Comparison of ENCODE assay signal across 8 cellular contexts in the genomic region with DNA sequence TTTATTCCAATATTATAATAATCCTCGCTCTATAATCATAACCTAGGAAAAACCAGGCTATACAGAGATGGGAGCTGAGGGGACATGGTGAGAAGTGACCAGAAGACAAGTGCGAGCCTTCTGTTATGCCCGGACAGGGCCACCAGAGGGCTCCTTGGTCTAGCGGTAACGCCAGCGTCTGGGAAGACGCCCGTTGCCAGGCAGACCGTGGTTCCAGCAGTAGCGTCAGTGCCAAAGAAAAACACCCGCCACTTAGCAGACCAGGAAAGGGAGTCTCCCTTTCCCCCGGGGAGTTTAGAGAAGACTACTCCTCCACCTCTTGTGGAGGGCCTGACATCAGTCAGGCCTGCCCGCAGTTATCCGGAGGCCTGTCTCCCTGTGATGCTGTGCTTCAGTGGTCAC. TPM values are rescaled to one million over a fixed set of nuclear protein-coding genes. Genes with fewer than 3 reads are reported as not detected.
A peak's percentile ranks its signal among the peaks of the same experiment; 100 is the strongest.
DNase-seq lines count a peak whose midpoint lies in the region; ATAC-seq, FAIRE-seq and TF ChIP-seq lines count a peak whose summit lies in the region.
"Not testable (repeated sequence)": the region's sequence is repeated elsewhere in the genome, so short reads cannot be mapped to it uniquely, and the experiment has no call there.

No MANE protein-coding gene starts in this region.

- not testable (repeated sequence) for H3K36me3 ChIP-seq in adipocyte (ENCODE audit: control insufficient read depth, insufficient read depth, low read length, severe bottlenecking); esophagus squamous epithelium; HepG2 (replicated peaks in 1 of 2; ENCODE audit: control insufficient read depth in 1 of 2, insufficient read depth in 2 of 2, low read length in 2 of 2); gastrocnemius medialis

- H3K9me3 ChIP-seq in adipocyte (ENCODE audit: control insufficient read depth, low read length); esophagus squamous epithelium; HepG2 (ENCODE audit: low read length); gastrocnemius medialis: not testable (repeated sequence)

- not testable (repeated sequence) for H3K79me2 ChIP-seq in HepG2 (ENCODE audit: insufficient read depth, low read length)

- intact Hi-C loops in esophagus squamous epithelium (cut with DNase I), result not testable (repeated sequence)
- intact Hi-C loops in HepG2 (cut with micrococcal nuclease; ENCODE audit: unreplicated experiment) (loop anchor here (2.0 to 10.0 kb wide), 2 partner anchors 42 to 1118 kb away; no protein-coding TSS in a partner anchor), gastrocnemius medialis (cut with DNase I; ENCODE audit: low total_unique reads) (loop anchor here (1.0 to 2.0 kb wide), 2 partner anchors 41 to 76 kb away; no protein-coding TSS in a partner anchor)

- not testable (repeated sequence) for TF ChIP-seq EP300 in HepG2 (IDR thresholded peaks at IDR 0.05; ENCODE audit: low read depth in 2 of 2, low read length in 2 of 2); HepG2 (CRISPR knock-in tag; IDR thresholded peaks at IDR 0.05; ENCODE audit: borderline replicate concordance)

- peak; percentile 62 for DNase-seq in Ammon's horn (ENCODE audit: low spot score)
- peak; percentile 22 for DNase-seq in NCI-H128 (lab: John Stamatoyannopoulos, UW; ENCODE audit: unreplicated experiment)
- DNase-seq in SHP77 treated with DMSO at 0.1 percent for 48 hours (lab: John Stamatoyannopoulos, UW), result peak; percentile 26
- peak; percentile 66 for DNase-seq in adipocyte (ENCODE audit: low read depth)
- not testable (repeated sequence) for DNase-seq in esophagus squamous epithelium (lab: John Stamatoyannopoulos, UW); HepG2 (ENCODE audit: low spot score)
- peak in 1 of 2 donors; percentile 56 for DNase-seq in gastrocnemius medialis

- in situ Hi-C loops in HepG2 (cut with HindIII; ENCODE audit: extremely low pct_ligation_motif_present, low pct_unique_long_range_greater_than_20kb), result not testable (repeated sequence)
- in situ Hi-C loops in gastrocnemius medialis (cut with MboI; ENCODE audit: low sequenced_read_pairs in 4 of 4), result loop anchor here in 2 of 4 donors (5.0 kb wide), 1 partner anchor 39 kb away; no protein-coding TSS in a partner anchor

- not testable (repeated sequence) for H3K27me3 ChIP-seq in adipocyte (replicated peaks; ENCODE audit: control insufficient read depth, insufficient read depth, low read length); esophagus squamous epithelium; HepG2 (ENCODE audit: control insufficient read depth in 1 of 2, insufficient read depth in 2 of 2, low read length in 2 of 2); gastrocnemius medialis

- H4K20me1 ChIP-seq in HepG2 (ENCODE audit: insufficient read depth, low read length), result not testable (repeated sequence)

- not testable (repeated sequence) for H3K4me3 ChIP-seq in adipocyte (ENCODE audit: low read length); HepG2 (replicated peaks in 1 of 3; ENCODE audit: insufficient read depth in 1 of 3, low read depth in 2 of 3, low read length in 3 of 3); gastrocnemius medialis
- H3K4me3 ChIP-seq in esophagus squamous epithelium, result peak overlapping the region in 1 of 4 donors; percentile 34

- TF ChIP-seq POLR2A in esophagus squamous epithelium (IDR thresholded peaks at IDR 0.05); HepG2 (IDR thresholded peaks at IDR 0.05; ENCODE audit: insufficient read depth in 1 of 2, low read depth in 2 of 2, low read length in 2 of 2); gastrocnemius medialis (IDR thresholded peaks at IDR 0.05): not testable (repeated sequence)

- ATAC-seq in HepG2, gastrocnemius medialis: not testable (repeated sequence)

- H3K9ac ChIP-seq in adipocyte (ENCODE audit: low read length); HepG2 (ENCODE audit: insufficient read depth, low read depth, low read length): not testable (repeated sequence)

- H3K27ac ChIP-seq in esophagus squamous epithelium, result peak overlapping the region in 2 of 4 donors; percentile 31 to 89
- H3K27ac ChIP-seq in HepG2 (ENCODE audit: extremely low read length, insufficient read depth, low read length); gastrocnemius medialis: not testable (repeated sequence)

- H3K4me1 ChIP-seq in adipocyte (ENCODE audit: control insufficient read depth, insufficient read depth, low read length), result peaks cover 21% of the 10 kb centered on the region
- peaks cover 33 to 86% (median 50%) of the 10 kb centered on the region in 3 donors for H3K4me1 ChIP-seq in esophagus squamous epithelium
- H3K4me1 ChIP-seq in HepG2 (ENCODE audit: insufficient read depth, low read length), result peaks cover 47% of the 10 kb centered on the region
- H3K4me1 ChIP-seq in gastrocnemius medialis, result not testable (repeated sequence)

- not testable (repeated sequence) for FAIRE-seq in HepG2 (lab: Jason Lieb, UNC)

- CTCF ChIA-PET in HepG2 (lab: Yijun Ruan, JAX; ENCODE audit: low intra/inter-chr PET ratio, low total read pairs), result interaction anchor here (1.2 to 1.6 kb wide), 2 partner anchors 41 to 52 kb away, joined by 3 to 14 read pairs; no protein-coding TSS in a partner anchor

- WGBS in esophagus squamous epithelium, 2 donors, result 6 to 9% methylated on average over 9 to 14 of the region's 14 CpGs
- WGBS in HepG2 (ENCODE audit: low lambda C conversion rate), result 19% methylated on average over 9 of the region's 14 CpGs

- POLR2A ChIA-PET in HepG2 (lab: Yijun Ruan, JAX), result interaction anchor here (3.6 kb wide), 1 partner anchor 30 kb away, joined by 21 read pairs; a partner anchor contains a TSS

- not testable (repeated sequence) for BruUV-seq in HepG2 (replicated peaks; lab: Mats Ljungman, UMichigan)

- peak; percentile 83 for TF ChIP-seq RAD21 in HepG2 (CRISPR knock-in tag; IDR thresholded peaks at IDR 0.05)

- not testable (repeated sequence) for H2AFZ ChIP-seq in HepG2 (ENCODE audit: low read length)

- 0 out of 2 replicates have a peak overlapping the region, but pooled peaks have one; percentile 18 for H3K4me2 ChIP-seq in HepG2 (ENCODE audit: low read depth, low read length)

- peak; percentile 60 for TF ChIP-seq CTCF in GM12874 (IDR thresholded peaks at IDR 0.05; ENCODE audit: insufficient read depth, low read depth, low read length)
- TF ChIP-seq CTCF in esophagus squamous epithelium (IDR thresholded peaks at IDR 0.05), result peak; percentile 47 to 94 (median 92)
- TF ChIP-seq CTCF in HepG2 (CRISPR knock-in tag; IDR thresholded peaks at IDR 0.05), result peak; percentile 78
- peak; percentile 71 to 84 (median 79) for TF ChIP-seq CTCF in gastrocnemius medialis (IDR thresholded peaks at IDR 0.05 in 4 of 5, conservative IDR thresholded peaks at IDR 0.05 in 1 of 5)

RNA-seq across cellular contexts. Expression of a gene that starts 30.5 kb away (rescaled TPM):
- total RNA-seq in esophagus squamous epithelium, result 10 to 100 TPM; 23.5 to 50.7 (median 39.0) TPM
- total RNA-seq in HepG2 (2016; rRNA removed; fragmentation: Illumina TruSeq; extraction: Trizol), result 33.0 and 43.2 TPM in 2 replicates
- 11.5 and 12.1 TPM in 2 replicates for total RNA-seq in HepG2 (2016; cell fraction: cytosol; rRNA removed; fragmentation: Illumina TruSeq; extraction: Trizol; ENCODE audit: low read depth)
- 34.5 and 39.6 TPM in 2 replicates for total RNA-seq in HepG2 (2016; cell fraction: insoluble cytoplasmic fraction; rRNA removed; fragmentation: Illumina TruSeq; extraction: Trizol)
- total RNA-seq in HepG2 (2016; cell fraction: membrane; rRNA removed; fragmentation: Illumina TruSeq; extraction: Trizol), result 19.5 and 22.7 TPM in 2 replicates
- 16.0 and 18.3 TPM in 2 replicates for total RNA-seq in HepG2 (2016; cell fraction: nucleus; rRNA removed; fragmentation: Illumina TruSeq; extraction: Trizol)
- polyA plus RNA-seq in HepG2 (2011; rRNA removed), result 47.6 and 55.8 TPM in 2 replicates
- 41.0 and 59.2 TPM in 2 replicates for polyA plus RNA-seq in HepG2 (2011; cell fraction: cytosol; rRNA removed)
- polyA plus RNA-seq in HepG2 (2011; cell fraction: nucleus; rRNA removed), result 29.4 and 30.1 TPM in 2 replicates
- 30.1 and 36.4 TPM in 2 replicates for polyA plus RNA-seq in HepG2 (2012)
- 25.5 and 27.1 TPM in 2 replicates for polyA plus RNA-seq in HepG2 (2016; cell fraction: cytosol; fragmentation: Illumina TruSeq; extraction: Trizol; ENCODE audit: low read depth)
- polyA plus RNA-seq in HepG2 (2016; cell fraction: insoluble cytoplasmic fraction; fragmentation: Illumina TruSeq; extraction: Trizol; ENCODE audit: low read depth), result 80.5 and 96.2 TPM in 2 replicates
- polyA plus RNA-seq in HepG2 (2016; cell fraction: membrane; fragmentation: Illumina TruSeq; extraction: Trizol; ENCODE audit: low read depth), result 36.8 and 37.9 TPM in 2 replicates
- 47.6 and 48.4 TPM in 2 replicates for polyA plus RNA-seq in HepG2 (2016; cell fraction: nucleus; fragmentation: Illumina TruSeq; extraction: Trizol; ENCODE audit: insufficient read depth, low read depth)
- 55.4 and 66.9 TPM in 2 replicates for polyA minus RNA-seq in HepG2 (2011; rRNA and poly(A)+ RNA removed; ENCODE audit: low replicate concordance)
- 14.3 and 18.7 TPM in 2 replicates for polyA minus RNA-seq in HepG2 (2011; cell fraction: cytosol; rRNA and poly(A)+ RNA removed)
- polyA minus RNA-seq in HepG2 (2011; cell fraction: nucleus; rRNA and poly(A)+ RNA removed), result 8.0 and 8.6 TPM in 2 replicates
- 1 to 10 TPM; 1.3 to 5.8 (median 3.2) TPM for total RNA-seq in gastrocnemius medialis

RNA-seq across cellular contexts. Expression of a gene that starts 56.6 kb away (rescaled TPM):
- total RNA-seq in esophagus squamous epithelium, result 10 to 100 TPM; 40.5 to 51.9 (median 50.2) TPM
- total RNA-seq in HepG2 (2016; rRNA removed; fragmentation: Illumina TruSeq; extraction: Trizol), result 0.10 and 0.11 TPM in 2 replicates
- total RNA-seq in HepG2 (2016; cell fraction: cytosol; rRNA removed; fragmentation: Illumina TruSeq; extraction: Trizol; ENCODE audit: low read depth), result 0.30 TPM in 1 of 2 replicates, not detected in the other
- 0.11 and 0.13 TPM in 2 replicates for total RNA-seq in HepG2 (2016; cell fraction: insoluble cytoplasmic fraction; rRNA removed; fragmentation: Illumina TruSeq; extraction: Trizol)
- total RNA-seq in HepG2 (2016; cell fraction: membrane; rRNA removed; fragmentation: Illumina TruSeq; extraction: Trizol), result 0.07 and 0.28 TPM in 2 replicates
- total RNA-seq in HepG2 (2016; cell fraction: nucleus; rRNA removed; fragmentation: Illumina TruSeq; extraction: Trizol), result 0.12 TPM in 1 of 2 replicates, not detected in the other
- 0.13 and 0.17 TPM in 2 replicates for polyA plus RNA-seq in HepG2 (2011; rRNA removed)
- 0.09 and 0.15 TPM in 2 replicates for polyA plus RNA-seq in HepG2 (2011; cell fraction: cytosol; rRNA removed)
- 0.06 and 0.10 TPM in 2 replicates for polyA plus RNA-seq in HepG2 (2011; cell fraction: nucleus; rRNA removed)
- not detected in 2 replicates for polyA plus RNA-seq in HepG2 (2012)
- not detected in 2 replicates for polyA plus RNA-seq in HepG2 (2016; cell fraction: cytosol; fragmentation: Illumina TruSeq; extraction: Trizol; ENCODE audit: low read depth)
- polyA plus RNA-seq in HepG2 (2016; cell fraction: insoluble cytoplasmic fraction; fragmentation: Illumina TruSeq; extraction: Trizol; ENCODE audit: low read depth), result 0.05 TPM in 1 of 2 replicates, not detected in the other
- polyA plus RNA-seq in HepG2 (2016; cell fraction: membrane; fragmentation: Illumina TruSeq; extraction: Trizol; ENCODE audit: low read depth), result 0.03 TPM in 1 of 2 replicates, not detected in the other
- 0.11 and 0.14 TPM in 2 replicates for polyA plus RNA-seq in HepG2 (2016; cell fraction: nucleus; fragmentation: Illumina TruSeq; extraction: Trizol; ENCODE audit: insufficient read depth, low read depth)
- 0.02 and 1.8 TPM in 2 replicates for polyA minus RNA-seq in HepG2 (2011; rRNA and poly(A)+ RNA removed; ENCODE audit: low replicate concordance)
- polyA minus RNA-seq in HepG2 (2011; cell fraction: cytosol; rRNA and poly(A)+ RNA removed), result not detected in 2 replicates
- polyA minus RNA-seq in HepG2 (2011; cell fraction: nucleus; rRNA and poly(A)+ RNA removed), result 0.25 TPM in 1 of 2 replicates, not detected in the other
- total RNA-seq in gastrocnemius medialis, result under 1 TPM in 1 of 4 donors, not detected in 3; 0.24 TPM

Comparison
In these comparisons a context has a peak if more than half of its experiments do, and no peak if none do; other contexts are left out.
1. RNA of a gene that starts 56.6 kb away (total RNA-seq): 40.5 to 51.9 TPM in esophagus squamous epithelium; 0.07 to 0.30 TPM in HepG2 and 0.24 TPM in gastrocnemius medialis; every median in the first group is over 10 times any median in the second.
2. Peak in every context shown above with its lines, with median percentiles within 50 percentile points of each other: CTCF ChIP-seq.